23 cellular contexts compared by ENCODE assay signal in the genomic region with DNA sequence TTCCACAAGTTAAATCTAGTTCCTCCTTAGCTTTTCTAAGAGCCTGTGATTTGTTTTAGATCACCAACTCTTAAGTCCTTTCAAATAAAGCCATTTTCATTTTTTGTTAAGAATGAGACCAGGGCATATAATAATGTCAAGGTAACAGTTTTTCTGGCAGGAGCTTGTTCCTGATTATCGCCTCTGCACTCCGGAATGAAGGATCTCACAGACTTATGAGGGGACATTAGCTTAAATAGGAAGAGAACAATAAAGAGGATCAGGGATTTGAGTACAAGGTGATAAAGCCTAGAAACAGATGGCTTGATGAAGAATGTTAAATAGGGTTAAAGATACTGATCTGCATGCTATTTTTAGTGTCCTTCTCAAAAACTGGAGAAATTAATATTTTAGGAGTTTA.
"Had no signal": no experiment of that assay in that cellular context is flagged by ENCODE, and none has a peak within 500 bp of the region (broad histone marks: within the 10 kb centered on the region; RNA-seq: fewer than 3 reads in every experiment).

No MANE protein-coding gene starts in this region.

- DNase-seq: colonic mucosa; cortex of kidney; effector CD8-positive, alpha-beta T cell; effector memory CD8-positive, alpha-beta T cell; endodermal cell; erythroblast; esophagus squamous epithelium; foreskin fibroblast; foreskin melanocyte; gastrocnemius medialis; glutamatergic neuron; head of caudate nucleus; heart right ventricle; hippocampal formation; left cardiac atrium; left lung; left ventricle myocardium superior; lower lobe of right lung; mesendoderm; midbrain had no signal

- FAIRE-seq: endometrium, islet of Langerhans, keratinocyte had no signal
